ENCODE assay signal across 2 cellular contexts in the genomic region with DNA sequence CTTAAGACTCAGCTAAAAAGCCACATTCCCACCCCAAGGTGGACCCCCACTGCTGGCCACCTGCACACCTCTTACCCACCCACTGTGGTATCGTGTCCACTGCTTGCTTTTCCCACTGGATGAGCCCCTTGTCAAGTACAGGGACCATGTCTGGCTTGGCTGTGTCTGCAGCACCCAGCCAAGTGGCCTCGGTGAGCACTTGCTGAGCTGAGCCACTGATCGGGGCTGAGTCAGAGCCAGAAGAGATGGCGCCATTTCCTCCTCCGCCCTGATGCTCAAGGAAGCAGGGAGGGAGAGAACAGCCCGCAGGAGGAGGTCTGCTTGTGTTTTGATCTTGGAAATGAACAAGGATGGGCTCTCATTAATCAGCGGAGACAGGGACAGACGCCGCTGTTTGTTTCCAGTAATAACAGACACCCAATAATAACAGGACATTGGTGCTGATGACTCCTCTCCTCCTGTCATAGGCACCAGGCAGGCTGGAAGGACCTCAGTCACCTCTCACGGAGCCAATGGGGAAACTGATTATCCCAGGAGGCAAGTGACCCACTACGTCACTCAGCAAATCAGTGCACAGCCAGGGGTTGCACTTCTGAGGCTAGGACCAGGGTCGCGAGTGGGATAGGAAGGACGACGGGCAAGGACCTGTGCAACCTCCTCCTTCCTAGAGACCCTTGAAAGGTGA.
TF ChIP-seq lines count a peak whose summit lies in the region.

No MANE protein-coding gene starts in this region.

TF ChIP-seq in A549, 52 proteins besides CTCF, POLR2A, EP300 and RAD21 (continued from another document):
- TF ChIP-seq POLR2AphosphoS2 (conservative IDR thresholded peaks at IDR 0.05; ENCODE audit: low read length) (no peak), CHD2 (IDR thresholded peaks at IDR 0.05; ENCODE audit: low read length, partially characterized antibody) (no peak), JUN (IDR thresholded peaks at IDR 0.05) (no peak), CBX2 (IDR thresholded peaks at IDR 0.05; ENCODE audit: borderline replicate concordance, low read depth) (no peak), HDAC2 (IDR thresholded peaks at IDR 0.05) (no peak), ZNF302 (CRISPR knock-in tag; IDR thresholded peaks at IDR 0.05) (no peak), SMC3 (IDR thresholded peaks at IDR 0.05) (no peak), HOXB13 (CRISPR knock-in tag; IDR thresholded peaks at IDR 0.05; ENCODE audit: low read depth) (no peak)
- TF ChIP-seq, protein P1, sequence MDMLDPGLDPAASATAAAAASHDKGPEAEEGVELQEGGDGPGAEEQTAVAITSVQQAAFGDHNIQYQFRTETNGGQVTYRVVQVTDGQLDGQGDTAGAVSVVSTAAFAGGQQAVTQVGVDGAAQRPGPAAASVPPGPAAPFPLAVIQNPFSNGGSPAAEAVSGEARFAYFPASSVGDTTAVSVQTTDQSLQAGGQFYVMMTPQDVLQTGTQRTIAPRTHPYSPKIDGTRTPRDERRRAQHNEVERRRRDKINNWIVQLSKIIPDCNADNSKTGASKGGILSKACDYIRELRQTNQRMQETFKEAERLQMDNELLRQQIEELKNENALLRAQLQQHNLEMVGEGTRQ (IDR thresholded peaks at IDR 0.05), result no peak

TF ChIP-seq in SK-N-SH treated with all-trans-retinoic acid at 6 μM for 48 hours, 23 proteins besides CTCF, POLR2A, EP300 and RAD21 (continued from another document):
- TF ChIP-seq PATZ1 (CRISPR knock-in tag; IDR thresholded peaks at IDR 0.05; ENCODE audit: borderline replicate concordance), result no peak
- TF ChIP-seq OSR1 (CRISPR knock-in tag; IDR thresholded peaks at IDR 0.05), result no peak
- TF ChIP-seq GLIS3 (CRISPR knock-in tag; IDR thresholded peaks at IDR 0.05), result no peak
- no peak for TF ChIP-seq ZNF70 (CRISPR knock-in tag; IDR thresholded peaks at IDR 0.05)
- TF ChIP-seq, protein P2, sequence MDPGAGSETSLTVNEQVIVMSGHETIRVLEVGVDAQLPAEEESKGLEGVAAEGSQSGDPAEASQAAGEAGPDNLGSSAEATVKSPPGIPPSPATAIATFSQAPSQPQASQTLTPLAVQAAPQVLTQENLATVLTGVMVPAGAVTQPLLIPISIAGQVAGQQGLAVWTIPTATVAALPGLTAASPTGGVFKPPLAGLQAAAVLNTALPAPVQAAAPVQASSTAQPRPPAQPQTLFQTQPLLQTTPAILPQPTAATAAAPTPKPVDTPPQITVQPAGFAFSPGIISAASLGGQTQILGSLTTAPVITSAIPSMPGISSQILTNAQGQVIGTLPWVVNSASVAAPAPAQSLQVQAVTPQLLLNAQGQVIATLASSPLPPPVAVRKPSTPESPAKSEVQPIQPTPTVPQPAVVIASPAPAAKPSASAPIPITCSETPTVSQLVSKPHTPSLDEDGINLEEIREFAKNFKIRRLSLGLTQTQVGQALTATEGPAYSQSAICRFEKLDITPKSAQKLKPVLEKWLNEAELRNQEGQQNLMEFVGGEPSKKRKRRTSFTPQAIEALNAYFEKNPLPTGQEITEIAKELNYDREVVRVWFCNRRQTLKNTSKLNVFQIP (CRISPR knock-in tag; IDR thresholded peaks at IDR 0.05; ENCODE audit: borderline replicate concordance, low read depth), result no peak
- TF ChIP-seq ZFP3 (CRISPR knock-in tag; IDR thresholded peaks at IDR 0.05), result no peak
- no peak for TF ChIP-seq TSHZ2 (CRISPR knock-in tag; IDR thresholded peaks at IDR 0.05)
- TF ChIP-seq ESRRG (CRISPR knock-in tag; IDR thresholded peaks at IDR 0.05), result no peak
- TF ChIP-seq SNAI2 (CRISPR knock-in tag; IDR thresholded peaks at IDR 0.05), result no peak
- TF ChIP-seq ZFP30 (CRISPR knock-in tag; IDR thresholded peaks at IDR 0.05), result no peak
